ENCODE assay signal across 2 cellular contexts in the genomic region with DNA sequence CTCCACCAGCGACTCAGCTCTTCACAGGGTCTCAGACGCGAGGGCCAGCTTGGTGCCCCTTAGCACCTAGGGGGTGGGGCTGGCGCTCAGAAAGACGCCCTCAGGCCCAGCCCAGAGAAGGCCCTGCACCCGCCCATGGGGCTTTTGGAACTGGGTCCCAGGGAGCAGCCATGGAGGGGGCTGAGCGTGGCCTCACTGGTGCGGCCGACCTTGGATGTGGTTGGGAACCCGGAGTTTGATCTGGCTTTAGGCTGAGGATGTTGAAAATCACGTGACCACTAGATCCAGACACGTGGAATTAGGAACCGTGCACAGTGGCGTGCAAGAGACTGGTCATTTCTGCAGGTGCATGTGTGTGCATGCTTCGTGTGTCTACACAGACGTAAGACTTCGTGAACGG.
A peak's percentile ranks its signal among the peaks of the same experiment; 100 is the strongest.
TF ChIP-seq lines count a peak whose summit lies in the region.

No MANE protein-coding gene starts in this region.

TF ChIP-seq in A549, 52 proteins besides CTCF, POLR2A, EP300 and RAD21 (continued from another document):
- peak; percentile 36; the same call in 1 of the 2 replicates for TF ChIP-seq USF2 (IDR thresholded peaks at IDR 0.05)

TF ChIP-seq in K562, 482 proteins besides CTCF, POLR2A, EP300 and RAD21 (continued from another document):
- TF ChIP-seq USF2 (CRISPR knock-in tag; IDR thresholded peaks at IDR 0.05) (peak; percentile 48), U2AF1 (optimal IDR thresholded peaks at IDR 0.05; ENCODE audit: low read depth, low read length) (no peak), TFAM (CRISPR knock-in tag; conservative IDR thresholded peaks at IDR 0.05) (no peak), CTBP1 (IDR thresholded peaks at IDR 0.05; ENCODE audit: borderline replicate concordance) (no peak), C11orf30 (IDR thresholded peaks at IDR 0.05; ENCODE audit: low read depth) (no peak), BCL6 (CRISPR knock-in tag; IDR thresholded peaks at IDR 0.05) (no peak), HCFC1 (IDR thresholded peaks at IDR 0.05; ENCODE audit: low read depth, low read length) (no peak), RAD51 (IDR thresholded peaks at IDR 0.05; ENCODE audit: borderline replicate concordance, low read depth) (peak; percentile 74), USF1 (CRISPR knock-in tag; IDR thresholded peaks at IDR 0.05) (peak; percentile 37; the same call in 1 of the 2 replicates), TOE1 (IDR thresholded peaks at IDR 0.05; ENCODE audit: borderline replicate concordance) (peak; percentile 65; the same call in 1 of the 2 replicates), TOE1 (CRISPR knock-in tag; IDR thresholded peaks at IDR 0.05; ENCODE audit: borderline replicate concordance, low read depth) (no peak), CBFA2T2 (conservative IDR thresholded peaks at IDR 0.05) (peak; percentile 28), CAMTA2 (CRISPR knock-in tag; conservative IDR thresholded peaks at IDR 0.05) (no peak), MTF1 (CRISPR knock-in tag; IDR thresholded peaks at IDR 0.05; ENCODE audit: borderline replicate concordance) (no peak)
- TF ChIP-seq, protein P1, sequence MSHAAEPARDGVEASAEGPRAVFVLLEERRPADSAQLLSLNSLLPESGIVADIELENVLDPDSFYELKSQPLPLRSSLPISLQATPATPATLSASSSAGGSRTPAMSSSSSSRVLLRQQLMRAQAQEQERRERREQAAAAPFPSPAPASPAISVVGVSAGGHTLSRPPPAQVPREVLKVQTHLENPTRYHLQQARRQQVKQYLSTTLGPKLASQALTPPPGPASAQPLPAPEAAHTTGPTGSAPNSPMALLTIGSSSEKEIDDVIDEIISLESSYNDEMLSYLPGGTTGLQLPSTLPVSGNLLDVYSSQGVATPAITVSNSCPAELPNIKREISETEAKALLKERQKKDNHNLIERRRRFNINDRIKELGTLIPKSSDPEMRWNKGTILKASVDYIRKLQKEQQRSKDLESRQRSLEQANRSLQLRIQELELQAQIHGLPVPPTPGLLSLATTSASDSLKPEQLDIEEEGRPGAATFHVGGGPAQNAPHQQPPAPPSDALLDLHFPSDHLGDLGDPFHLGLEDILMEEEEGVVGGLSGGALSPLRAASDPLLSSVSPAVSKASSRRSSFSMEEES (CRISPR knock-in tag; IDR thresholded peaks at IDR 0.05), result peak; percentile 88
